ENCODE assay signal across 2 cellular contexts in the genomic region with DNA sequence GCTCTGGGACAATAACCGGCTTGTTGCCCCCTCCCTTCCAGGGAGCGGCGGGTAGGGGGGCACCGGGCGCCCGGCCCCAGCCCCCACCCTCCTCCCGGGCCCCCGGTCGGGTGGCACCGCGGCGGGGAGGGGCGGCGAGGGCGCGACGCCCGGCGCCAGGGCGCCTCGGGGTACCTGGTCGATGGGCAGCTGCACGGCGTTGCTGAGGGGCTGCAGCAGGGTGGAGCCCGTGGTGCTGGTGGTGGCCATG.
TF ChIP-seq lines count a peak whose summit lies in the region.

No MANE protein-coding gene starts in this region.

TF ChIP-seq in K562, 482 proteins besides CTCF, POLR2A, EP300 and RAD21:
- TF ChIP-seq THAP12 (CRISPR knock-in tag; IDR thresholded peaks at IDR 0.05) (0 out of 2 replicates have a peak, but pooled peaks have one; percentile 74), HNRNPH1 (optimal IDR thresholded peaks at IDR 0.05; ENCODE audit: low read depth, low read length) (no peak), ZNF408 (CRISPR knock-in tag; IDR thresholded peaks at IDR 0.05; ENCODE audit: low read depth) (no peak), RBM14 (IDR thresholded peaks at IDR 0.05; ENCODE audit: borderline replicate concordance, insufficient read depth, low read depth, low read length) (no peak), EZH2 (IDR thresholded peaks at IDR 0.05; ENCODE audit: borderline replicate concordance, low read depth, low read length) (no peak), GTF2F1 (IDR thresholded peaks at IDR 0.05; ENCODE audit: low read depth, low read length) (no peak), ZNF23 (CRISPR knock-in tag; IDR thresholded peaks at IDR 0.05) (no peak), HNRNPUL1 (IDR thresholded peaks at IDR 0.05; ENCODE audit: low read length) (no peak), RB1 (IDR thresholded peaks at IDR 0.05; ENCODE audit: low read depth) (peak; percentile 28; the same call in 1 of the 2 replicates), KDM1A (IDR thresholded peaks at IDR 0.05) (no peak), RBBP5 (IDR thresholded peaks at IDR 0.05; ENCODE audit: borderline replicate concordance, insufficient read depth, low read length, poor library complexity, severe bottlenecking) (peak; percentile 80), CTCFL (IDR thresholded peaks at IDR 0.05; ENCODE audit: borderline replicate concordance, insufficient read depth, low read depth, low read length, poor library complexity, severe bottlenecking) (no peak), OTX1 (CRISPR knock-in tag; IDR thresholded peaks at IDR 0.05) (no peak), NCOA6 (IDR thresholded peaks at IDR 0.05) (no peak), NONO (IDR thresholded peaks at IDR 0.05; ENCODE audit: low read depth in 2 of 2, low read length in 1 of 2) (0 out of 4 replicates have a peak, but pooled peaks of 1 of the 2 experiments have one; percentile 23), ZNF699 (CRISPR knock-in tag; IDR thresholded peaks at IDR 0.05; ENCODE audit: insufficient replicate concordance) (no peak), POLR3G (IDR thresholded peaks at IDR 0.05; ENCODE audit: extremely low read depth, insufficient read length, insufficient replicate concordance) (no peak), POU5F1 (IDR thresholded peaks at IDR 0.05; ENCODE audit: borderline replicate concordance, low read depth, low read length, partially characterized antibody) (no peak), ZNF584 (CRISPR knock-in tag; IDR thresholded peaks at IDR 0.05; ENCODE audit: low read depth) (no peak), SIX5 (IDR thresholded peaks at IDR 0.05; ENCODE audit: borderline replicate concordance in 1 of 2, insufficient read depth in 1 of 2, low read depth in 1 of 2, low read length in 2 of 2) (no peak), NBN (IDR thresholded peaks at IDR 0.05; ENCODE audit: low read depth) (no peak), NFIX (CRISPR knock-in tag; IDR thresholded peaks at IDR 0.05; ENCODE audit: low read depth) (no peak), SETDB1 (IDR thresholded peaks at IDR 0.05; ENCODE audit: low read length) (no peak), PHF20 (IDR thresholded peaks at IDR 0.05; ENCODE audit: partially characterized antibody) (no peak), ETV5 (CRISPR knock-in tag; IDR thresholded peaks at IDR 0.05; ENCODE audit: low read depth) (no peak), DACH1 (IDR thresholded peaks at IDR 0.05; ENCODE audit: partially characterized antibody) (no peak)
- TF ChIP-seq, protein P1, sequence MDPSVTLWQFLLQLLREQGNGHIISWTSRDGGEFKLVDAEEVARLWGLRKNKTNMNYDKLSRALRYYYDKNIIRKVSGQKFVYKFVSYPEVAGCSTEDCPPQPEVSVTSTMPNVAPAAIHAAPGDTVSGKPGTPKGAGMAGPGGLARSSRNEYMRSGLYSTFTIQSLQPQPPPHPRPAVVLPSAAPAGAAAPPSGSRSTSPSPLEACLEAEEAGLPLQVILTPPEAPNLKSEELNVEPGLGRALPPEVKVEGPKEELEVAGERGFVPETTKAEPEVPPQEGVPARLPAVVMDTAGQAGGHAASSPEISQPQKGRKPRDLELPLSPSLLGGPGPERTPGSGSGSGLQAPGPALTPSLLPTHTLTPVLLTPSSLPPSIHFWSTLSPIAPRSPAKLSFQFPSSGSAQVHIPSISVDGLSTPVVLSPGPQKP (CRISPR knock-in tag; IDR thresholded peaks at IDR 0.05): no peak

TF ChIP-seq in liver, 16 proteins besides CTCF, POLR2A, EP300 and RAD21 (continued from another document):
- TF ChIP-seq, protein P2, sequence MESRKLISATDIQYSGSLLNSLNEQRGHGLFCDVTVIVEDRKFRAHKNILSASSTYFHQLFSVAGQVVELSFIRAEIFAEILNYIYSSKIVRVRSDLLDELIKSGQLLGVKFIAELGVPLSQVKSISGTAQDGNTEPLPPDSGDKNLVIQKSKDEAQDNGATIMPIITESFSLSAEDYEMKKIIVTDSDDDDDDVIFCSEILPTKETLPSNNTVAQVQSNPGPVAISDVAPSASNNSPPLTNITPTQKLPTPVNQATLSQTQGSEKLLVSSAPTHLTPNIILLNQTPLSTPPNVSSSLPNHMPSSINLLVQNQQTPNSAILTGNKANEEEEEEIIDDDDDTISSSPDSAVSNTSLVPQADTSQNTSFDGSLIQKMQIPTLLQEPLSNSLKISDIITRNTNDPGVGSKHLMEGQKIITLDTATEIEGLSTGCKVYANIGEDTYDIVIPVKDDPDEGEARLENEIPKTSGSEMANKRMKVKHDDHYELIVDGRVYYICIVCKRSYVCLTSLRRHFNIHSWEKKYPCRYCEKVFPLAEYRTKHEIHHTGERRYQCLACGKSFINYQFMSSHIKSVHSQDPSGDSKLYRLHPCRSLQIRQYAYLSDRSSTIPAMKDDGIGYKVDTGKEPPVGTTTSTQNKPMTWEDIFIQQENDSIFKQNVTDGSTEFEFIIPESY (IDR thresholded peaks at IDR 0.05): no peak
- TF ChIP-seq YY1 (IDR thresholded peaks at IDR 0.05): no peak
- no peak for TF ChIP-seq TAF1 (conservative IDR thresholded peaks at IDR 0.05)
- no peak for TF ChIP-seq NR2F2 (IDR thresholded peaks at IDR 0.05)
- no peak for TF ChIP-seq EGR1 (IDR thresholded peaks at IDR 0.05; ENCODE audit: low read depth in 2 of 2)
- TF ChIP-seq, protein P3, sequence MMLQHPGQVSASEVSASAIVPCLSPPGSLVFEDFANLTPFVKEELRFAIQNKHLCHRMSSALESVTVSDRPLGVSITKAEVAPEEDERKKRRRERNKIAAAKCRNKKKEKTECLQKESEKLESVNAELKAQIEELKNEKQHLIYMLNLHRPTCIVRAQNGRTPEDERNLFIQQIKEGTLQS (IDR thresholded peaks at IDR 0.05): no peak
- TF ChIP-seq, protein P4, sequence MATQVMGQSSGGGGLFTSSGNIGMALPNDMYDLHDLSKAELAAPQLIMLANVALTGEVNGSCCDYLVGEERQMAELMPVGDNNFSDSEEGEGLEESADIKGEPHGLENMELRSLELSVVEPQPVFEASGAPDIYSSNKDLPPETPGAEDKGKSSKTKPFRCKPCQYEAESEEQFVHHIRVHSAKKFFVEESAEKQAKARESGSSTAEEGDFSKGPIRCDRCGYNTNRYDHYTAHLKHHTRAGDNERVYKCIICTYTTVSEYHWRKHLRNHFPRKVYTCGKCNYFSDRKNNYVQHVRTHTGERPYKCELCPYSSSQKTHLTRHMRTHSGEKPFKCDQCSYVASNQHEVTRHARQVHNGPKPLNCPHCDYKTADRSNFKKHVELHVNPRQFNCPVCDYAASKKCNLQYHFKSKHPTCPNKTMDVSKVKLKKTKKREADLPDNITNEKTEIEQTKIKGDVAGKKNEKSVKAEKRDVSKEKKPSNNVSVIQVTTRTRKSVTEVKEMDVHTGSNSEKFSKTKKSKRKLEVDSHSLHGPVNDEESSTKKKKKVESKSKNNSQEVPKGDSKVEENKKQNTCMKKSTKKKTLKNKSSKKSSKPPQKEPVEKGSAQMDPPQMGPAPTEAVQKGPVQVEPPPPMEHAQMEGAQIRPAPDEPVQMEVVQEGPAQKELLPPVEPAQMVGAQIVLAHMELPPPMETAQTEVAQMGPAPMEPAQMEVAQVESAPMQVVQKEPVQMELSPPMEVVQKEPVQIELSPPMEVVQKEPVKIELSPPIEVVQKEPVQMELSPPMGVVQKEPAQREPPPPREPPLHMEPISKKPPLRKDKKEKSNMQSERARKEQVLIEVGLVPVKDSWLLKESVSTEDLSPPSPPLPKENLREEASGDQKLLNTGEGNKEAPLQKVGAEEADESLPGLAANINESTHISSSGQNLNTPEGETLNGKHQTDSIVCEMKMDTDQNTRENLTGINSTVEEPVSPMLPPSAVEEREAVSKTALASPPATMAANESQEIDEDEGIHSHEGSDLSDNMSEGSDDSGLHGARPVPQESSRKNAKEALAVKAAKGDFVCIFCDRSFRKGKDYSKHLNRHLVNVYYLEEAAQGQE (IDR thresholded peaks at IDR 0.05): no peak
